10 cellular contexts compared by ENCODE assay signal in genomic region chr11:123056835-123057491, GRCh38. TPM values are rescaled to one million over a fixed set of nuclear protein-coding genes. Genes with fewer than 3 reads are reported as not detected.
A peak's percentile ranks its signal among the peaks of the same experiment; 100 is the strongest.
DNase-seq lines count a peak whose midpoint lies in the region; ATAC-seq and TF ChIP-seq lines count a peak whose summit lies in the region.
"Had no signal": no experiment of that assay in that cellular context is flagged by ENCODE, and none has a peak within 500 bp of the region (broad histone marks: within the 10 kb centered on the region; RNA-seq: fewer than 3 reads in every experiment).

No MANE protein-coding gene starts in this region.

- H3K27me3 ChIP-seq in CD4-positive, alpha-beta T cell (ENCODE audit: control insufficient read depth, insufficient read depth, low read length) = no peaks in the 10 kb centered on the region
- no peaks in the 10 kb centered on the region for H3K27me3 ChIP-seq in GM23338 (ENCODE audit: insufficient read depth)

- intact Hi-C loops in CD4-positive, alpha-beta T cell (cut with DNase I, micrococcal nuclease) = loop anchor here (5.0 to 10.0 kb wide), 6 partner anchors 40 to 688 kb away; partner anchors contain the start of genes UBASH3B (in 1 of the 2) and ZNF202 (in 1 of the 2)

- H3K4me1 Mint-ChIP-seq in CD4-positive, alpha-beta T cell (ENCODE audit: low read depth) = peaks cover 78% of the 10 kb centered on the region
- H3K4me1 Mint-ChIP-seq in GM23338 = peaks cover 36% of the 10 kb centered on the region
- H3K4me1 Mint-ChIP-seq in activated CD8-positive, alpha-beta T cell treated with anti-CD3 and anti-CD28 coated beads, Interleukin-2, amount 10 ng/mL, durations not matched to agents 7 days and 5 days (ENCODE audit: low read depth) = peaks cover 43% of the 10 kb centered on the region
- H3K4me1 Mint-ChIP-seq in memory B cell = peaks cover 60% of the 10 kb centered on the region

- POLR2A ChIA-PET in CD4-positive, alpha-beta T cell (lab: Charles Lee) = interaction anchor here (0.8 to 12.8 kb wide), 9 partner anchors 10 to 206 kb away, joined by 3 to 226 read pairs (median 4); partner anchors contain the start of gene HSPA8
- POLR2A ChIA-PET in activated CD8-positive, alpha-beta T cell treated with anti-CD3 and anti-CD28 coated beads, Interleukin-2, amount 10 ng/mL, durations not matched to agents 7 days and 5 days (lab: Charles Lee) = interaction anchor here (0.7 to 8.6 kb wide), 9 partner anchors 9 to 218 kb away, joined by 3 to 129 read pairs (median 6); partner anchors contain the start of gene CRTAM

- H3K36me3 ChIP-seq in GM23338 (ENCODE audit: insufficient read depth) = peaks cover 57% of the 10 kb centered on the region

- no peak overlapping the region for H2AFZ ChIP-seq in GM23338

- DNase-seq in CD4-positive, alpha-beta T cell = no peak
- DNase-seq in GM23338 (ENCODE audit: low spot score) (no peak), memory B cell (ENCODE audit: low spot score in 2 of 2) (no peak), AML-193 (lab: John Stamatoyannopoulos, UW) (no peak), DMS79 treated with DMSO at 0.1 percent for 48 hours (lab: John Stamatoyannopoulos, UW) (no peak), islet precursor cell (no peak)
- DNase-seq in activated CD8-positive, alpha-beta T cell treated with anti-CD3 and anti-CD28 coated beads, Interleukin-2, amount 10 ng/mL, durations not matched to agents 7 days and 5 days = no peak
- DNase-seq: cerebellar nuclear complex had no signal

- H3K27ac ChIP-seq in CD4-positive, alpha-beta T cell (ENCODE audit: low read depth, low read length) = peak overlapping the region; percentile 48
- H3K27ac ChIP-seq in GM23338 (ENCODE audit: low read depth) = peak overlapping the region; percentile 85

- no peak overlapping the region for H3K4me3 ChIP-seq in GM23338

- H3K9me3 ChIP-seq in CD4-positive, alpha-beta T cell (ENCODE audit: control insufficient read depth, low read length) = no peaks in the 10 kb centered on the region

- H3K79me2 ChIP-seq in GM23338 (replicated peaks; ENCODE audit: insufficient read depth) = peaks cover 45% of the 10 kb centered on the region

- 0 out of 2 replicates have a peak overlapping the region, but pooled peaks have one; percentile 33 for H3K4me2 ChIP-seq in GM23338

- no peaks in the 10 kb centered on the region for H3K9me2 ChIP-seq in GM23338 (ENCODE audit: insufficient read depth)

- H3K27me3 Mint-ChIP-seq in CD4-positive, alpha-beta T cell = no peaks in the 10 kb centered on the region
- H3K27me3 Mint-ChIP-seq in GM23338 (ENCODE audit: insufficient read depth, low read depth, poor library complexity) (peaks cover 48% of the 10 kb centered on the region), memory B cell (no peaks in the 10 kb centered on the region)
- no peaks in the 10 kb centered on the region for H3K27me3 Mint-ChIP-seq in activated CD8-positive, alpha-beta T cell treated with anti-CD3 and anti-CD28 coated beads, Interleukin-2, amount 10 ng/mL, durations not matched to agents 7 days and 5 days (ENCODE audit: low read depth)

- CTCF ChIA-PET in CD4-positive, alpha-beta T cell (lab: Charles Lee) = interaction anchor here (1.0 to 2.4 kb wide), 3 partner anchors 34 to 190 kb away, joined by 5 to 10 read pairs (median 5); no protein-coding TSS in a partner anchor
- CTCF ChIA-PET in activated CD8-positive, alpha-beta T cell treated with anti-CD3 and anti-CD28 coated beads, Interleukin-2, amount 10 ng/mL, durations not matched to agents 7 days and 5 days (lab: Charles Lee) = interaction anchor here (0.7 to 8.1 kb wide), 15 partner anchors 10 to 261 kb away, joined by 3 to 96 read pairs (median 4); no protein-coding TSS in a partner anchor

- peaks cover 77% of the 10 kb centered on the region for H3F3A ChIP-seq in GM23338 (replicated peaks; ENCODE audit: low read depth)

- peaks cover 59% of the 10 kb centered on the region for H4K20me1 ChIP-seq in GM23338 (replicated peaks; ENCODE audit: insufficient read depth)

- TF ChIP-seq CTCF in CD4-positive, alpha-beta T cell (IDR thresholded peaks at IDR 0.05) = no peak
- no peak for TF ChIP-seq CTCF in GM23338 (conservative IDR thresholded peaks at IDR 0.05; ENCODE audit: low read depth in 2 of 2)

- H3K4me3 Mint-ChIP-seq in CD4-positive, alpha-beta T cell = peak overlapping the region; percentile 91
- H3K4me3 Mint-ChIP-seq in GM23338 (peak overlapping the region; percentile 100; the same call in 1 of the 3 replicates), memory B cell (peak overlapping the region; percentile 11)
- H3K4me3 Mint-ChIP-seq in activated CD8-positive, alpha-beta T cell treated with anti-CD3 and anti-CD28 coated beads, Interleukin-2, amount 10 ng/mL, durations not matched to agents 7 days and 5 days = peak overlapping the region; percentile 98

- H3K9me3 Mint-ChIP-seq in CD4-positive, alpha-beta T cell = no peaks in the 10 kb centered on the region
- H3K9me3 Mint-ChIP-seq in GM23338 (peaks cover 15% of the 10 kb centered on the region; the same call in 2 of the 3 replicates), memory B cell (no peaks in the 10 kb centered on the region)
- no peaks in the 10 kb centered on the region for H3K9me3 Mint-ChIP-seq in activated CD8-positive, alpha-beta T cell treated with anti-CD3 and anti-CD28 coated beads, Interleukin-2, amount 10 ng/mL, durations not matched to agents 7 days and 5 days (ENCODE audit: insufficient read depth)

- H3K27ac Mint-ChIP-seq in CD4-positive, alpha-beta T cell = peak overlapping the region; percentile 98
- H3K27ac Mint-ChIP-seq in GM23338 (peak overlapping the region; percentile 4; the same call in 1 of the 2 replicates), memory B cell (peak overlapping the region; percentile 85)
- peak overlapping the region; percentile 95 for H3K27ac Mint-ChIP-seq in activated CD8-positive, alpha-beta T cell treated with anti-CD3 and anti-CD28 coated beads, Interleukin-2, amount 10 ng/mL, durations not matched to agents 7 days and 5 days

- peaks cover 21% of the 10 kb centered on the region for H3K4me1 ChIP-seq in GM23338 (ENCODE audit: insufficient read depth)

- no peak for ATAC-seq in CD4-positive, alpha-beta T cell (ENCODE audit: poor library complexity)
- ATAC-seq in GM23338 = no peak
- ATAC-seq in activated CD8-positive, alpha-beta T cell treated with anti-CD3 and anti-CD28 coated beads, Interleukin-2, amount 10 ng/mL, durations not matched to agents 7 days and 5 days = no peak
- ATAC-seq in memory B cell (ENCODE audit: low read depth) = no peak
- no peak for ATAC-seq in HG02678 (IDR thresholded peaks at IDR 0.05; ENCODE audit: unreplicated experiment)
- ATAC-seq: activated CD4-positive, CD25-positive, alpha-beta regulatory T cell treated with anti-CD3 and anti-CD28 coated beads, Interleukin-2, amount 50 U/mL, for 24 hours had no signal

- H3K36me3 Mint-ChIP-seq in CD4-positive, alpha-beta T cell (ENCODE audit: low read depth) = peaks cover 88% of the 10 kb centered on the region
- H3K36me3 Mint-ChIP-seq in GM23338 (ENCODE audit: low read depth) = peaks cover 85% of the 10 kb centered on the region
- peaks cover 82% of the 10 kb centered on the region for H3K36me3 Mint-ChIP-seq in activated CD8-positive, alpha-beta T cell treated with anti-CD3 and anti-CD28 coated beads, Interleukin-2, amount 10 ng/mL, durations not matched to agents 7 days and 5 days (ENCODE audit: low read depth)
- peaks cover 60% of the 10 kb centered on the region for H3K36me3 Mint-ChIP-seq in memory B cell

TF ChIP-seq in GM23338, 12 proteins besides CTCF, POLR2A, EP300 and RAD21 (continues in another document):
- TF ChIP-seq JUNB (IDR thresholded peaks at IDR 0.05; ENCODE audit: unreplicated experiment) = no peak
- TF ChIP-seq POLR2AphosphoS5 (IDR thresholded peaks at IDR 0.05; ENCODE audit: low read depth) = no peak; the same call in 1 of the 2 replicates
- no peak for TF ChIP-seq REST (IDR thresholded peaks at IDR 0.05; ENCODE audit: unreplicated experiment)
- TF ChIP-seq EZH2 (IDR thresholded peaks at IDR 0.05; ENCODE audit: low read depth, unreplicated experiment) = no peak

RNA-seq across cellular contexts. Expression of gene HSPA8, which starts 5.0 kb away (rescaled TPM):
- total RNA-seq in CD4-positive, alpha-beta T cell = 100 to 1,000 TPM; 788 to 811 TPM
- total RNA-seq in GM23338 (2014; rRNA removed; shearing (Covaris generic)) = 2,776 and 2,903 TPM in 2 replicates
- polyA plus RNA-seq in GM23338 (2016; fragmentation: Nextera tagmentation; extraction: Ambion mirVana) = 818 and 826 TPM in 2 replicates
- total RNA-seq in activated CD8-positive, alpha-beta T cell treated with anti-CD3 and anti-CD28 coated beads, Interleukin-2, amount 10 ng/mL, durations not matched to agents 7 days and 5 days = 1,000 to 10,000 TPM; 2,408 to 2,413 TPM

Comparison
In these comparisons a context has a peak if more than half of its experiments do, and no peak if none do; other contexts are left out.
1. H3K27ac Mint-ChIP-seq: peak in every context shown above with its lines; median percentile 98 in CD4-positive, alpha-beta T cell; 95 in activated CD8-positive, alpha-beta T cell treated with anti-CD3 and anti-CD28 coated beads, Interleukin-2, amount 10 ng/mL, durations not matched to agents 7 days and 5 days; 85 in memory B cell; 4 in GM23338.
2. H3K4me3 Mint-ChIP-seq: peak in every context shown above with its lines; median percentile 100 in GM23338; 98 in activated CD8-positive, alpha-beta T cell treated with anti-CD3 and anti-CD28 coated beads, Interleukin-2, amount 10 ng/mL, durations not matched to agents 7 days and 5 days; 91 in CD4-positive, alpha-beta T cell; 11 in memory B cell.